In the genomic region with DNA sequence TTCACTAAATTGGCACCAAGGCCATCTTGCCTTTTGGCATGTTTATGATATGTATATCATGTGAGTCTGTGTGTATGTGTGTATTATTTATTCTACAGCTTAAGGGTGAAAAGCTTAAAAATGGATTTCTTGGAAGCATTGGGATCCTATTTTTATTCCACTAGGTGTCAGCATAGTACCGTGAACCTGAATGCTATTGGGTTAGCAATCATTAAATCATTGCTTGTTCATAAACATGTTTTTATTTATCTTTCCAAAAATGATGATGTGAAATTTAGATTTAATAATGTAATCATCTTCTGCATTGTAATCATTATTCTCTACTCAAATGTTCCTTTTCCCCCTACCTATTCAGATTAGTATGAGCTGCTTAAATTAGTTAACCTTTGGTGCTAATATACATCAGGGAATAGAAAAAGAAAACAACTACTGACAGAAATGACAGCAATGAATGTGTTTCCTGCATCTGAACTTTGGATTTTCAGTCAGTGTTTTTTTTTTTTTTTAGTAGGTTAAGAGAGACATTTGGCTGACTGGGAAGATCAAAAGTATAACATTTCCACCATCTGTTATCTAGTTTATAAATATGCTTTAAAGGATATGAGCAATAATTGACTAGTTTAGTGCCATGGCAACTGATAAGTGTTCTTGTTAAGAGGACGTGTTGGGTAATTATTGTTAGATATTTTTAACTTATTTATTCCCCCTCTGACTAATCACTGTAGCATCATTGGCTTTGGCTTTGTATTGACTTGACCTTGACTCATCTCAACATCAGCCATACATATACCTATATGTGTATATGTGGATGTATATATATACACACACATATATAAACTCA, we compare ENCODE assay signal across 9 cellular contexts. TPM values are rescaled to one million over a fixed set of nuclear protein-coding genes. Genes with fewer than 3 reads are reported as not detected.
A peak's percentile ranks its signal among the peaks of the same experiment; 100 is the strongest.
DNase-seq lines count a peak whose midpoint lies in the region; ATAC-seq, FAIRE-seq and TF ChIP-seq lines count a peak whose summit lies in the region.
"Had no signal": no experiment of that assay in that cellular context is flagged by ENCODE, and none has a peak within 500 bp of the region (broad histone marks: within the 10 kb centered on the region; RNA-seq: fewer than 3 reads in every experiment).

No MANE protein-coding gene starts in this region.

- TF ChIP-seq CTCF in DND-41 (IDR thresholded peaks at IDR 0.05; ENCODE audit: borderline replicate concordance, extremely low read depth, low read length, poor library complexity, severe bottlenecking) (peak; percentile 67), MM.1S (IDR thresholded peaks at IDR 0.05; ENCODE audit: low read length) (peak; percentile 79), ascending aorta (IDR thresholded peaks at IDR 0.05) (peak; percentile 43 to 75 (median 52))

- H3K36me3 ChIP-seq in DND-41 (ENCODE audit: insufficient read depth, low read length) (no peaks in the 10 kb centered on the region), MM.1S (replicated peaks; ENCODE audit: insufficient read depth, low read length) (no peaks in the 10 kb centered on the region), ascending aorta (no peaks in the 10 kb centered on the region)
- H3K36me3 ChIP-seq: SJSA1 had no signal

- H3K4me2 ChIP-seq in DND-41 (ENCODE audit: insufficient read depth, low read length): no peak overlapping the region
- H3K4me2 ChIP-seq in MM.1S (ENCODE audit: low read depth, low read length): no peak overlapping the region

- H3K27ac ChIP-seq in DND-41 (ENCODE audit: low read length) (no peak overlapping the region), MM.1S (ENCODE audit: low read length) (no peak overlapping the region), ascending aorta (no peak overlapping the region)
- H3K27ac ChIP-seq: SJSA1 had no signal

- H3K4me3 ChIP-seq in DND-41 (ENCODE audit: low read depth in 1 of 2, low read length in 2 of 2): no peak overlapping the region
- H3K4me3 ChIP-seq in MM.1S (ENCODE audit: low read length): no peak overlapping the region
- H3K4me3 ChIP-seq in ascending aorta: no peak overlapping the region
- H3K4me3 ChIP-seq: SJSA1 had no signal

- no peak for DNase-seq in DND-41
- DNase-seq in MM.1S: peak; percentile 47
- no peak for DNase-seq in ascending aorta (ENCODE audit: low spot score in 2 of 2)
- DNase-seq in inferior parietal cortex (ENCODE audit: extremely low spot score): peak; percentile 64
- DNase-seq in urothelium cell line (ENCODE audit: low spot score): peak; percentile 15
- DNase-seq in activated naive CD4-positive, alpha-beta T cell (lab: John Stamatoyannopoulos, UW): no peak
- DNase-seq in HK-2 (ENCODE audit: unreplicated experiment): no peak

- H3K27me3 ChIP-seq in DND-41 (ENCODE audit: insufficient read depth, low read length, poor library complexity): no peaks in the 10 kb centered on the region
- H3K27me3 ChIP-seq in MM.1S (replicated peaks; ENCODE audit: insufficient read depth, low read length): no peaks in the 10 kb centered on the region
- H3K27me3 ChIP-seq in ascending aorta: no peaks in the 10 kb centered on the region
- H3K27me3 ChIP-seq: SJSA1 had no signal

- H2AFZ ChIP-seq in DND-41 (ENCODE audit: low read depth, low read length) (no peak overlapping the region), MM.1S (ENCODE audit: low read length) (no peak overlapping the region)

- no peak for ATAC-seq in DND-41 (ENCODE audit: insufficient read depth, low read depth)
- peak; percentile 63 for ATAC-seq in GM21619 (IDR thresholded peaks at IDR 0.05; ENCODE audit: unreplicated experiment)

- H4K20me1 ChIP-seq in DND-41 (ENCODE audit: insufficient read depth, low read length) (no peaks in the 10 kb centered on the region), MM.1S (ENCODE audit: insufficient read depth, low read length) (no peaks in the 10 kb centered on the region)

- H3F3A ChIP-seq in MM.1S (ENCODE audit: insufficient read depth, low read length): no peaks in the 10 kb centered on the region

- H3K4me1 ChIP-seq in DND-41 (ENCODE audit: insufficient read depth, low read length) (no peaks in the 10 kb centered on the region), MM.1S (ENCODE audit: low read length) (no peaks in the 10 kb centered on the region), ascending aorta (no peaks in the 10 kb centered on the region)
- H3K4me1 ChIP-seq: SJSA1 had no signal

- H3K9me2 ChIP-seq in MM.1S (replicated peaks; ENCODE audit: insufficient read depth, low read length): no peaks in the 10 kb centered on the region

- FAIRE-seq in urothelium cell line (lab: Jason Lieb, UNC): no peak

- H3K9ac ChIP-seq in DND-41 (ENCODE audit: low read depth, low read length) (no peak overlapping the region), MM.1S (ENCODE audit: low read length) (no peak overlapping the region)

- H3K79me2 ChIP-seq in DND-41 (ENCODE audit: insufficient read depth, low read length): no peaks in the 10 kb centered on the region
- H3K79me2 ChIP-seq in MM.1S (ENCODE audit: low read length): no peaks in the 10 kb centered on the region

- intact Hi-C loops in ascending aorta (cut with DNase I): loop anchor here (1.0 kb wide), 1 partner anchor 590 kb away; no protein-coding TSS in a partner anchor

- H3K9me3 ChIP-seq in DND-41 (ENCODE audit: insufficient read depth, low read length, severe bottlenecking) (no peaks in the 10 kb centered on the region), MM.1S (replicated peaks; ENCODE audit: insufficient read depth, low read length) (no peaks in the 10 kb centered on the region), ascending aorta (no peaks in the 10 kb centered on the region)
- H3K9me3 ChIP-seq: SJSA1 had no signal

RNA-seq across cellular contexts. Expression of a gene that starts 14.1 kb away (rescaled TPM):
- not detected for total RNA-seq in ascending aorta
- total RNA-seq: SJSA1 had no signal

Comparison
In these comparisons a context has a peak if more than half of its experiments do, and no peak if none do; other contexts are left out.
1. DNase-seq: peak in MM.1S (single experiment), inferior parietal cortex (single experiment) and urothelium cell line (single experiment); none in DND-41 (single experiment), ascending aorta (0 of 2), activated naive CD4-positive, alpha-beta T cell (0 of 4) and HK-2 (single experiment).
2. Peak in every context shown above with its lines, with median percentiles within 50 percentile points of each other: CTCF ChIP-seq.